39 cellular contexts compared by ENCODE assay signal in genomic region chr10:57418476-57418875, GRCh38.
"Had no signal": no experiment of that assay in that cellular context is flagged by ENCODE, and none has a peak within 500 bp of the region (broad histone marks: within the 10 kb centered on the region; RNA-seq: fewer than 3 reads in every experiment).

No MANE protein-coding gene starts in this region.

- H3K27me3 Mint-ChIP-seq: activated naive CD4-positive, alpha-beta T cell treated with anti-CD3 and anti-CD28 coated beads, Interleukin-2, amount 10 ng/mL, durations not matched to agents 7 days and 5 days; activated naive CD4-positive, alpha-beta T cell treated with anti-CD3 and anti-CD28 coated beads, Interleukin-2, amount 50 U/mL, for 24 hours; activated naive CD8-positive, alpha-beta T cell; activated naive CD8-positive, alpha-beta T cell treated with anti-CD3 and anti-CD28 coated beads, Interleukin-2, amount 10 ng/mL, durations not matched to agents 7 days and 5 days; activated naive CD8-positive, alpha-beta T cell treated with anti-CD3 and anti-CD28 coated beads, Interleukin-2, amount 50 U/mL, for 24 hours; activated T-cell treated with anti-CD3 and anti-CD28 coated beads, Interleukin-2, amount 50 U/mL, for 24 hours; activated T-helper 17 cell treated with anti-CD3 and anti-CD28 coated beads, Interleukin-2, amount 50 U/mL, for 72 hours; central memory CD8-positive, alpha-beta T cell had no signal

- FAIRE-seq: astrocyte, bronchial epithelial cell had no signal

- H3K4me1 Mint-ChIP-seq: activated naive CD4-positive, alpha-beta T cell treated with anti-CD3 and anti-CD28 coated beads, Interleukin-2, amount 10 ng/mL, durations not matched to agents 7 days and 5 days; activated naive CD4-positive, alpha-beta T cell treated with anti-CD3 and anti-CD28 coated beads, Interleukin-2, amount 50 U/mL, for 24 hours; activated naive CD8-positive, alpha-beta T cell treated with anti-CD3 and anti-CD28 coated beads for 36 hours; activated naive CD8-positive, alpha-beta T cell treated with anti-CD3 and anti-CD28 coated beads, Interleukin-2, amount 10 ng/mL, durations not matched to agents 7 days and 5 days; activated naive CD8-positive, alpha-beta T cell treated with anti-CD3 and anti-CD28 coated beads, Interleukin-2, amount 50 U/mL, for 24 hours; activated T-helper 17 cell treated with anti-CD3 and anti-CD28 coated beads, Interleukin-2, amount 50 U/mL, for 72 hours; brain; central memory CD8-positive, alpha-beta T cell had no signal

- H3K27ac ChIP-seq: adrenal gland, ascending aorta, body of pancreas, brain microvascular endothelial cell, breast epithelium, cardiac muscle cell had no signal

- H3K9me3 ChIP-seq: adrenal gland, ascending aorta, body of pancreas, breast epithelium had no signal

- H3K27me3 ChIP-seq: adrenal gland, ascending aorta, body of pancreas, brain microvascular endothelial cell, breast epithelium, cardiac muscle cell had no signal

- H3K9me3 Mint-ChIP-seq: activated naive CD8-positive, alpha-beta T cell treated with anti-CD3 and anti-CD28 coated beads, Interleukin-2, amount 10 ng/mL, durations not matched to agents 7 days and 5 days had no signal

- H3K36me3 Mint-ChIP-seq: activated naive CD4-positive, alpha-beta T cell treated with anti-CD3 and anti-CD28 coated beads, Interleukin-2, amount 10 ng/mL, durations not matched to agents 7 days and 5 days; activated naive CD4-positive, alpha-beta T cell treated with anti-CD3 and anti-CD28 coated beads, Interleukin-2, amount 50 U/mL, for 24 hours; activated naive CD8-positive, alpha-beta T cell; activated naive CD8-positive, alpha-beta T cell treated with anti-CD3 and anti-CD28 coated beads for 36 hours; activated naive CD8-positive, alpha-beta T cell treated with anti-CD3 and anti-CD28 coated beads, Interleukin-2, amount 10 ng/mL, durations not matched to agents 7 days and 5 days; brain had no signal

- H3K36me3 ChIP-seq: adrenal gland, ascending aorta, brain microvascular endothelial cell, breast epithelium, cardiac muscle cell had no signal

- DNase-seq: activated effector memory CD4-positive, alpha-beta T cell treated with anti-CD3 and anti-CD28 coated beads, Interleukin-2, amount 50 U/mL, for 16 hours; activated effector memory CD4-positive, alpha-beta T cell treated with Interleukin-2 at 50 U/mL for 16 hours; activated gamma-delta T cell; activated gamma-delta T cell treated with Interleukin-2 at 50 U/mL for 16 hours; activated naive CD4-positive, alpha-beta T cell; activated naive CD4-positive, alpha-beta T cell treated with anti-CD3 and anti-CD28 coated beads for 36 hours; activated naive CD4-positive, alpha-beta T cell treated with anti-CD3 and anti-CD28 coated beads, Interleukin-2, amount 10 ng/mL, durations not matched to agents 7 days and 5 days; activated naive CD4-positive, alpha-beta T cell treated with anti-CD3 and anti-CD28 coated beads, Interleukin-2, amount 50 U/mL, for 16 hours; activated naive CD4-positive, alpha-beta T cell treated with Interleukin-2 at 50 U/mL for 16 hours; activated naive CD8-positive, alpha-beta T cell treated with anti-CD3 and anti-CD28 coated beads for 36 hours; activated naive CD8-positive, alpha-beta T cell treated with anti-CD3 and anti-CD28 coated beads, Interleukin-2, amount 10 ng/mL, durations not matched to agents 7 days and 5 days; activated naive CD8-positive, alpha-beta T cell treated with anti-CD3 and anti-CD28 coated beads, Interleukin-2, amount 50 U/mL, for 24 hours; activated T-cell treated with anti-CD3 and anti-CD28 coated beads, Interleukin-2, amount 50 U/mL, for 24 hours; activated T-cell treated with anti-CD3 and anti-CD28 coated beads, Interleukin-2, amount 50 U/mL, for 4 hours; activated T-cell treated with anti-CD3 and anti-CD28 coated beads, Interleukin-2, amount 50 U/mL, for 48 hours; activated T-cell treated with anti-CD3 and anti-CD28 coated beads, Interleukin-2, amount 50 U/mL, for 72 hours; adrenal gland; amniotic stem cell; amygdala; anterior cingulate cortex; aorta; body of pancreas; brain microvascular endothelial cell; caudate nucleus; central memory CD4-positive, alpha-beta T cell; cerebellar nuclear complex had no signal

- H3K4me3 ChIP-seq: adrenal gland, ascending aorta, body of pancreas, breast epithelium, cardiac muscle cell had no signal

- H3K4me1 ChIP-seq: adrenal gland, ascending aorta, body of pancreas, breast epithelium had no signal

- ATAC-seq: activated naive CD4-positive, alpha-beta T cell treated with anti-CD3 and anti-CD28 coated beads, Interleukin-2, amount 50 U/mL, for 72 hours; activated naive CD8-positive, alpha-beta T cell treated with anti-CD3 and anti-CD28 coated beads, Interleukin-2, amount 50 U/mL, for 24 hours; activated T-cell treated with anti-CD3 and anti-CD28 coated beads, Interleukin-2, amount 50 U/mL, for 4 hours; activated T-cell treated with anti-CD3 and anti-CD28 coated beads, Interleukin-2, amount 50 U/mL, for 72 hours; activated T-helper 17 cell treated with anti-CD3 and anti-CD28 coated beads, Interleukin-2, amount 50 U/mL, for 72 hours; body of pancreas had no signal

- H3K27ac Mint-ChIP-seq: activated naive CD4-positive, alpha-beta T cell treated with anti-CD3 and anti-CD28 coated beads for 36 hours; activated naive CD4-positive, alpha-beta T cell treated with anti-CD3 and anti-CD28 coated beads, Interleukin-2, amount 10 ng/mL, durations not matched to agents 7 days and 5 days; activated naive CD4-positive, alpha-beta T cell treated with anti-CD3 and anti-CD28 coated beads, Interleukin-2, amount 50 U/mL, for 24 hours; activated naive CD4-positive, alpha-beta T cell treated with anti-CD3 and anti-CD28 coated beads, Interleukin-2, amount 50 U/mL, for 72 hours; activated naive CD8-positive, alpha-beta T cell; activated naive CD8-positive, alpha-beta T cell treated with anti-CD3 and anti-CD28 coated beads for 36 hours; activated naive CD8-positive, alpha-beta T cell treated with anti-CD3 and anti-CD28 coated beads, Interleukin-2, amount 10 ng/mL, durations not matched to agents 7 days and 5 days; activated naive CD8-positive, alpha-beta T cell treated with anti-CD3 and anti-CD28 coated beads, Interleukin-2, amount 50 U/mL, for 24 hours; activated T-cell treated with anti-CD3 and anti-CD28 coated beads, Interleukin-2, amount 50 U/mL, for 24 hours; activated T-cell treated with anti-CD3 and anti-CD28 coated beads, Interleukin-2, amount 50 U/mL, for 72 hours; activated T-helper 1 cell treated with anti-CD3 and anti-CD28 coated beads, Interleukin-12 subunit alpha, Interleukin-12 subunit beta, Interleukin-2, Interleukin-4 antibody, amounts not matched to agents 30 ng/mL and 10 ng/mL and 1 ng/mL, durations not matched to agents 14 hours and 24 hours and 36 hours; activated T-helper 17 cell treated with anti-CD3 and anti-CD28 coated beads, Interleukin-2, amount 50 U/mL, for 72 hours; activated T-helper 2 cell treated with anti-CD3 and anti-CD28 coated beads, Interferon-gamma antibody, Interleukin-2, Interleukin-4, amounts not matched to agents 10 μg/mL and 5 μg/mL and 100 μg/mL, durations not matched to agents 14 hours and 24 hours and 36 hours; brain had no signal

- H3K4me3 Mint-ChIP-seq: activated naive CD4-positive, alpha-beta T cell treated with anti-CD3 and anti-CD28 coated beads for 36 hours; activated naive CD4-positive, alpha-beta T cell treated with anti-CD3 and anti-CD28 coated beads, Interleukin-2, amount 10 ng/mL, durations not matched to agents 7 days and 5 days; activated naive CD4-positive, alpha-beta T cell treated with anti-CD3 and anti-CD28 coated beads, Interleukin-2, amount 50 U/mL, for 24 hours; activated naive CD8-positive, alpha-beta T cell; activated naive CD8-positive, alpha-beta T cell treated with anti-CD3 and anti-CD28 coated beads for 36 hours; activated naive CD8-positive, alpha-beta T cell treated with anti-CD3 and anti-CD28 coated beads, Interleukin-2, amount 10 ng/mL, durations not matched to agents 7 days and 5 days; activated naive CD8-positive, alpha-beta T cell treated with anti-CD3 and anti-CD28 coated beads, Interleukin-2, amount 50 U/mL, for 24 hours; activated T-cell treated with anti-CD3 and anti-CD28 coated beads, Interleukin-2, amount 50 U/mL, for 24 hours; activated T-cell treated with anti-CD3 and anti-CD28 coated beads, Interleukin-2, amount 50 U/mL, for 4 hours; activated T-cell treated with anti-CD3 and anti-CD28 coated beads, Interleukin-2, amount 50 U/mL, for 72 hours; activated T-helper 1 cell treated with anti-CD3 and anti-CD28 coated beads, Interleukin-12 subunit alpha, Interleukin-12 subunit beta, Interleukin-2, Interleukin-4 antibody, amounts not matched to agents 30 ng/mL and 10 ng/mL and 1 ng/mL, durations not matched to agents 14 hours and 24 hours and 36 hours; activated T-helper 17 cell treated with anti-CD3 and anti-CD28 coated beads, Interleukin-2, amount 50 U/mL, for 72 hours; brain; central memory CD8-positive, alpha-beta T cell had no signal
